In genomic region chr17:63999680-64000531, GRCh38 we compare ENCODE assay signal across 16 cellular contexts. TPM values are rescaled to one million over a fixed set of nuclear protein-coding genes. Genes with fewer than 3 reads are reported as not detected.
A peak's percentile ranks its signal among the peaks of the same experiment; 100 is the strongest.
DNase-seq lines count a peak whose midpoint lies in the region; ATAC-seq and TF ChIP-seq lines count a peak whose summit lies in the region.
"Had no signal": no experiment of that assay in that cellular context is flagged by ENCODE, and none has a peak within 500 bp of the region (broad histone marks: within the 10 kb centered on the region; RNA-seq: fewer than 3 reads in every experiment).

No MANE protein-coding gene starts in this region.

- intact Hi-C loops in naive thymus-derived CD4-positive, alpha-beta T cell (cut with micrococcal nuclease): no loop called here

- H3K9me3 Mint-ChIP-seq in activated naive CD8-positive, alpha-beta T cell (ENCODE audit: low read depth): no peaks in the 10 kb centered on the region
- H3K9me3 Mint-ChIP-seq in naive thymus-derived CD4-positive, alpha-beta T cell: no peaks in the 10 kb centered on the region

- no peaks in the 10 kb centered on the region for H3K9me3 ChIP-seq in BLaER1
- H3K9me3 ChIP-seq in DND-41 (ENCODE audit: insufficient read depth, low read length, severe bottlenecking): no peaks in the 10 kb centered on the region
- H3K9me3 ChIP-seq in naive thymus-derived CD4-positive, alpha-beta T cell (ENCODE audit: control insufficient read depth in 2 of 3, low read length in 3 of 3): no peaks in the 10 kb centered on the region
- H3K9me3 ChIP-seq in GM23248 (ENCODE audit: low read depth): no peaks in the 10 kb centered on the region
- H3K9me3 ChIP-seq: heart right ventricle, right atrium auricular region, testis had no signal

- no peak for ATAC-seq in DND-41 (ENCODE audit: insufficient read depth, low read depth)
- ATAC-seq in naive thymus-derived CD4-positive, alpha-beta T cell: no peak
- ATAC-seq in HG03280 (IDR thresholded peaks at IDR 0.05; ENCODE audit: unreplicated experiment): no peak
- ATAC-seq: heart right ventricle had no signal

- CTCF ChIA-PET in naive thymus-derived CD4-positive, alpha-beta T cell (lab: Charles Lee): interaction anchor here (0.9 to 2.8 kb wide), 6 partner anchors 9 to 133 kb away, joined by 3 to 10 read pairs (median 4); partner anchors contain the start of genes GH1 and ICAM2

- H3K4me3 ChIP-seq in BLaER1 (no peak overlapping the region), DND-41 (ENCODE audit: low read depth in 1 of 2, low read length in 2 of 2) (no peak overlapping the region), GM23248 (no peak overlapping the region)
- H3K4me3 ChIP-seq in naive thymus-derived CD4-positive, alpha-beta T cell (ENCODE audit: low read length): no peak overlapping the region

- WGBS in GM23248 (ENCODE audit: low coverage in 1 of 2, low lambda C conversion rate in 2 of 2, missing lambda C conversion rate in 2 of 2), 2 experiments: 83 to 88% methylated on average over 22 to 25 of the region's 25 CpGs

- peak overlapping the region; percentile 80 for H3K4me3 Mint-ChIP-seq in activated naive CD8-positive, alpha-beta T cell
- H3K4me3 Mint-ChIP-seq in naive thymus-derived CD4-positive, alpha-beta T cell: peak overlapping the region; percentile 12 to 96 (median 78)

- no peaks in the 10 kb centered on the region for H3F3A ChIP-seq in GM23248 (ENCODE audit: insufficient read depth)

- in situ Hi-C loops in GM23248 (cut with MboI): no loop called here
- in situ Hi-C loops in GM13977 (cut with MboI; ENCODE audit: low pct_unique_long_range_greater_than_20kb, low sequenced_read_pairs, unreplicated experiment): no loop called here

- H3K36me3 ChIP-seq in BLaER1 (peaks cover 40% of the 10 kb centered on the region), DND-41 (ENCODE audit: insufficient read depth, low read length) (peaks cover 27% of the 10 kb centered on the region), GM23248 (ENCODE audit: low read depth) (no peaks in the 10 kb centered on the region)
- peaks cover 7 to 34% (median 12%) of the 10 kb centered on the region in 3 experiments for H3K36me3 ChIP-seq in naive thymus-derived CD4-positive, alpha-beta T cell (ENCODE audit: control insufficient read depth in 2 of 3, insufficient read depth in 3 of 3, low read length in 3 of 3)
- H3K36me3 ChIP-seq: right atrium auricular region had no signal

- H3K27me3 Mint-ChIP-seq in activated naive CD8-positive, alpha-beta T cell: no peaks in the 10 kb centered on the region
- peaks cover 0 to 17% (median 0%) of the 10 kb centered on the region in 5 donors for H3K27me3 Mint-ChIP-seq in naive thymus-derived CD4-positive, alpha-beta T cell

- H3K4me1 ChIP-seq in BLaER1 (peaks cover 85% of the 10 kb centered on the region), DND-41 (ENCODE audit: insufficient read depth, low read length) (peaks cover 22% of the 10 kb centered on the region), GM23248 (ENCODE audit: insufficient read depth) (no peaks in the 10 kb centered on the region)
- H3K4me1 ChIP-seq in naive thymus-derived CD4-positive, alpha-beta T cell (ENCODE audit: control insufficient read depth in 2 of 2, insufficient read depth in 2 of 2, low read length in 2 of 2): peaks cover 14 to 24% of the 10 kb centered on the region in 2 donors

- no peak overlapping the region for H3K27ac ChIP-seq in BLaER1
- H3K27ac ChIP-seq in DND-41 (ENCODE audit: low read length): no peak overlapping the region
- H3K27ac ChIP-seq in naive thymus-derived CD4-positive, alpha-beta T cell (ENCODE audit: low read depth, low read length): no peak overlapping the region
- no peak overlapping the region for H3K27ac ChIP-seq in GM23248
- H3K27ac ChIP-seq: testis had no signal

- no peak overlapping the region for H2AFZ ChIP-seq in DND-41 (ENCODE audit: low read depth, low read length)
- H2AFZ ChIP-seq in GM23248: no peak overlapping the region

- peaks cover 20% of the 10 kb centered on the region for H3K4me1 Mint-ChIP-seq in activated naive CD8-positive, alpha-beta T cell (ENCODE audit: low read depth)
- peaks cover 28 to 41% (median 34%) of the 10 kb centered on the region in 7 donors for H3K4me1 Mint-ChIP-seq in naive thymus-derived CD4-positive, alpha-beta T cell

- no peaks in the 10 kb centered on the region for H3K79me2 ChIP-seq in DND-41 (ENCODE audit: insufficient read depth, low read length)
- no peaks in the 10 kb centered on the region for H3K79me2 ChIP-seq in GM23248 (ENCODE audit: insufficient read depth)

- H4K20me1 ChIP-seq in BLaER1 (peaks cover 32% of the 10 kb centered on the region; the same call in 1 of the 2 replicates), DND-41 (ENCODE audit: insufficient read depth, low read length) (peaks cover 4% of the 10 kb centered on the region; the same call in 1 of the 2 replicates), GM23248 (ENCODE audit: insufficient read depth) (no peaks in the 10 kb centered on the region)

- H3K36me3 Mint-ChIP-seq in activated naive CD8-positive, alpha-beta T cell: no peaks in the 10 kb centered on the region
- peaks cover 0 to 8% (median 0%) of the 10 kb centered on the region in 5 donors for H3K36me3 Mint-ChIP-seq in naive thymus-derived CD4-positive, alpha-beta T cell

- no peaks in the 10 kb centered on the region for H3K9me2 ChIP-seq in GM23248 (ENCODE audit: insufficient read depth)

- H3K27me3 ChIP-seq in BLaER1 (no peaks in the 10 kb centered on the region), DND-41 (ENCODE audit: insufficient read depth, low read length, poor library complexity) (no peaks in the 10 kb centered on the region), GM23248 (replicated peaks; ENCODE audit: insufficient read depth) (peaks cover 20% of the 10 kb centered on the region)
- H3K27me3 ChIP-seq in naive thymus-derived CD4-positive, alpha-beta T cell (ENCODE audit: control insufficient read depth in 2 of 2, insufficient read depth in 2 of 2, low read length in 2 of 2): no peaks in the 10 kb centered on the region
- H3K27me3 ChIP-seq: testis had no signal

- H3K4me2 ChIP-seq in BLaER1 (peak overlapping the region; percentile 96), DND-41 (ENCODE audit: insufficient read depth, low read length) (peak overlapping the region; percentile 24), GM23248 (ENCODE audit: unreplicated experiment) (no peak overlapping the region)

- H3K27ac Mint-ChIP-seq in activated naive CD8-positive, alpha-beta T cell: no peak overlapping the region
- H3K27ac Mint-ChIP-seq in naive thymus-derived CD4-positive, alpha-beta T cell: peak overlapping the region in 8 of 9 donors; percentile 14 to 89 (median 66)

- TF ChIP-seq CTCF in DND-41 (IDR thresholded peaks at IDR 0.05; ENCODE audit: borderline replicate concordance, extremely low read depth, low read length, poor library complexity, severe bottlenecking) (no peak), GM13977 (IDR thresholded peaks at IDR 0.05; ENCODE audit: extremely low read depth, insufficient read depth, missing control alignments) (no peak)

- no peak for DNase-seq in DND-41
- no peak for DNase-seq in naive thymus-derived CD4-positive, alpha-beta T cell
- DNase-seq in GM23248: no peak
- DNase-seq in GM13977 (ENCODE audit: low spot score): no peak
- DNase-seq in NCI-H146 treated with DMSO at 0.1 percent for 48 hours (lab: John Stamatoyannopoulos, UW; ENCODE audit: unreplicated experiment): no peak
- DNase-seq: activated CD4-positive, alpha-beta T cell treated with anti-CD3 and anti-CD28 coated beads for 48 hours; GOT3; heart right ventricle; mammary epithelial cell; NCI-H146; SIG-M5; testis had no signal

- POLR2A ChIA-PET in naive thymus-derived CD4-positive, alpha-beta T cell (lab: Charles Lee): interaction anchor here (0.5 to 7.3 kb wide), 8 partner anchors 11 to 143 kb away, joined by 3 to 58 read pairs (median 4); partner anchors contain the start of gene ICAM2

- no peak overlapping the region for H3K9ac ChIP-seq in BLaER1
- H3K9ac ChIP-seq in DND-41 (ENCODE audit: low read depth, low read length): no peak overlapping the region
- H3K9ac ChIP-seq in GM23248: no peak overlapping the region

RNA-seq across cellular contexts. Expression of gene PRR29, which starts 1.8 kb away (rescaled TPM):
- total RNA-seq in naive thymus-derived CD4-positive, alpha-beta T cell: 1 to 10 TPM in 1 of 5 experiments, under 1 TPM in 2, not detected in 2; 0.29 to 2.8 (median 0.40) TPM
- 1 to 10 TPM; 5.5 to 6.0 TPM for polyA plus RNA-seq in naive thymus-derived CD4-positive, alpha-beta T cell
- not detected in 2 replicates for total RNA-seq in GM23248 (2014; rRNA removed; shearing (Covaris generic))
- 0.47 TPM in 1 of 2 replicates, not detected in the other for polyA plus RNA-seq in GM23248 (2016; fragmentation: Nextera tagmentation; extraction: Ambion mirVana)

RNA-seq across cellular contexts. Expression of gene ICAM2, which starts 20.5 kb away (rescaled TPM):
- 100 to 1,000 TPM in 2 of 5 experiments, 10 to 100 TPM in 3; 60.9 to 132 (median 92.3) TPM for total RNA-seq in naive thymus-derived CD4-positive, alpha-beta T cell
- 100 to 1,000 TPM; 400 to 414 TPM for polyA plus RNA-seq in naive thymus-derived CD4-positive, alpha-beta T cell
- total RNA-seq in GM23248 (2014; rRNA removed; shearing (Covaris generic)): 0.97 and 3.4 TPM in 2 replicates
- polyA plus RNA-seq in GM23248 (2016; fragmentation: Nextera tagmentation; extraction: Ambion mirVana): 0.94 and 1.3 TPM in 2 replicates

RNA-seq across cellular contexts. Expression of gene SCN4A, which starts 27.2 kb away (rescaled TPM):
- under 1 TPM in 4 of 5 experiments, not detected in 1; 0.03 to 0.15 (median 0.07) TPM for total RNA-seq in naive thymus-derived CD4-positive, alpha-beta T cell
- polyA plus RNA-seq in naive thymus-derived CD4-positive, alpha-beta T cell: not detected
- total RNA-seq in GM23248 (2014; rRNA removed; shearing (Covaris generic)): not detected in 2 replicates
- polyA plus RNA-seq in GM23248 (2016; fragmentation: Nextera tagmentation; extraction: Ambion mirVana): not detected in 2 replicates
- total RNA-seq: mammary epithelial cell had no signal

Comparison
In these comparisons a context has a peak if more than half of its experiments do, and no peak if none do; other contexts are left out.
1. RNA of gene ICAM2, which starts 20.5 kb away (total RNA-seq): 60.9 to 132 TPM in naive thymus-derived CD4-positive, alpha-beta T cell; 0.97 to 3.4 TPM in GM23248; every median in the first group is over 10 times any median in the second.